Comparison of ENCODE assay signal across 16 cellular contexts in the genomic region with DNA sequence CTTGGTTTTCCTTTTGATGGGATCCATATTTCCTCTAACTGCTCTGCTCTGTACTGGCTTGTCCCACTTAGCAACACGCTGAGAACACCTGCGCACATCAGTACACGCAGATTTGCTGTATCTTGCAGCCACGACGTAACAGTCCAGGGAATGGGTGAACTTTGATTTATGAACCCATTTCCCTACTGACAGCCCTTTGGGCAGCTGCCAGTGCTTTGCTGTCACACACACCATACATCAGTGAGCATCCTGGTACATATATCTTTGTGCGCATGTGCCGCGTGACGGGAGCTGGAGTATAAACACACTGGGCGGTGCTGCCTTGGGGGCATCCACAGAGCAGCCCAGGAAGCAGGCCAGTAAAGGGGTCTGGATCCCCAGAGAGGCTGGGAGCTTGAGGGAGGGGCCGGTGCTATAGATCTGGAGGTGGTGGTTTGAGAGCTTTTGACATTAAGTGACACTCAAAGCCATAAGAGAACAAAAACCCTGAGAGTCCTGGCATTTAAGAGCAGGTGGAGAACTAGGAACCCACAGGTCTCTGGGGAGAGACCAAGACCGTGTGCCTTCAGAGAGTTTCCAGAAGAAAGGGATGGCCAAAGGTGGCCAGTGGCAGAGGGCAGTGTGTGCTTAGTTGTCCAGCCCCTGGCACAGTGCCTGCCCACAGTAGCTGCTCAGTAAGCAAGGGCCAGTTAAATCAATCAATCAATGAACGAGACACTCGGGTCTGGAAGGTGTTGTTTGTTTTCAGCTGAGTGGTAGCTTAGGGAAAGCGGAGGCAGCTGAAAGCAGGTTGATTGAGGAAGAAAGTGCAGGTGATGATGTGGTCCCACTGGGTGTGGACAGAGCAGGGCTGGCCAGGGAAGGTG. TPM values are rescaled to one million over a fixed set of nuclear protein-coding genes. Genes with fewer than 3 reads are reported as not detected.
DNase-seq lines count a peak whose midpoint lies in the region; ATAC-seq and TF ChIP-seq lines count a peak whose summit lies in the region.
"Had no signal": no experiment of that assay in that cellular context is flagged by ENCODE, and none has a peak within 500 bp of the region (broad histone marks: within the 10 kb centered on the region; RNA-seq: fewer than 3 reads in every experiment).

No MANE protein-coding gene starts in this region.

- H3K27ac Mint-ChIP-seq in stimulated activated memory B cell treated with anti-CD40 and anti-IgM and Interleukin-4, amounts not matched to agents 10 μg/mL and 1 μg/mL and 100 μg/mL, for 72 hours = no peak overlapping the region
- H3K27ac Mint-ChIP-seq in natural killer cell treated with Interleukin-12 subunit alpha and Interleukin-12 subunit beta and Interleukin-15 and Interleukin-18, amount 100 ng/mL, for 72 hours = no peak overlapping the region
- H3K27ac Mint-ChIP-seq: stimulated activated naive CD8-positive, alpha-beta T cell treated with anti-CD3 and anti-CD28 coated beads, Interleukin-15, Interleukin-2, amounts not matched to agents 100 ng/mL and 50 ng/mL, for 24 hours had no signal

- no peak overlapping the region for H2AFZ ChIP-seq in SK-N-SH (ENCODE audit: low read depth)

- H3K4me3 ChIP-seq in SK-N-SH (ENCODE audit: low read depth in 2 of 2, low read length in 1 of 2) = no peak overlapping the region
- H3K4me3 ChIP-seq: A549, right atrium auricular region, SJSA1 had no signal

- no peak overlapping the region for H3K9ac ChIP-seq in SK-N-SH

- ATAC-seq in stimulated activated memory B cell treated with anti-CD40 and anti-IgM and Interleukin-4, amounts not matched to agents 10 μg/mL and 1 μg/mL and 100 μg/mL, for 72 hours = peak; percentile 62
- ATAC-seq in HG02623 (IDR thresholded peaks at IDR 0.05; ENCODE audit: unreplicated experiment) = no peak
- no peak for ATAC-seq in natural killer cell treated with Interleukin-12 subunit alpha and Interleukin-12 subunit beta and Interleukin-15 and Interleukin-18, amount 100 ng/mL, for 72 hours
- ATAC-seq: A549 had no signal

- no peak for TF ChIP-seq RAD21 in SK-N-SH (IDR thresholded peaks at IDR 0.05; ENCODE audit: low read length)

- DNase-seq in NCI-H2107 treated with DMSO at 0.1 percent for 48 hours (lab: John Stamatoyannopoulos, UW; ENCODE audit: unreplicated experiment) (peak; percentile 57), NCI-H2107 (lab: John Stamatoyannopoulos, UW) (no peak), NCI-H187 (lab: John Stamatoyannopoulos, UW) (peak; percentile 35 to 37), SK-N-SH (peak; percentile 85), NCI-H146 treated with DMSO at 0.1 percent for 48 hours (lab: John Stamatoyannopoulos, UW; ENCODE audit: unreplicated experiment) (no peak)
- no peak for DNase-seq in natural killer cell treated with Interleukin-12 subunit alpha and Interleukin-12 subunit beta and Interleukin-15 and Interleukin-18, amount 100 ng/mL, for 72 hours (ENCODE audit: low spot score)
- DNase-seq: aorta, NCI-H446 treated with DMSO at 0.1 percent for 48 hours had no signal

- H3K9me3 Mint-ChIP-seq in stimulated activated memory B cell treated with anti-CD40 and anti-IgM and Interleukin-4, amounts not matched to agents 10 μg/mL and 1 μg/mL and 100 μg/mL, for 72 hours = no peaks in the 10 kb centered on the region
- no peaks in the 10 kb centered on the region for H3K9me3 Mint-ChIP-seq in natural killer cell treated with Interleukin-12 subunit alpha and Interleukin-12 subunit beta and Interleukin-15 and Interleukin-18, amount 100 ng/mL, for 72 hours
- H3K9me3 Mint-ChIP-seq: stimulated activated naive CD8-positive, alpha-beta T cell treated with anti-CD3 and anti-CD28 coated beads, Interleukin-15, Interleukin-2, amounts not matched to agents 100 ng/mL and 50 ng/mL, for 24 hours; type B pancreatic cell had no signal

- WGBS in SK-N-SH (ENCODE audit: low lambda C conversion rate) = 44% methylated on average over 15 of the region's 15 CpGs

- H3K36me3 ChIP-seq in SK-N-SH (replicated peaks in 1 of 2; ENCODE audit: control insufficient read depth in 1 of 2, insufficient read depth in 2 of 2, low read length in 1 of 2) = no peaks in the 10 kb centered on the region
- H3K36me3 ChIP-seq: right atrium auricular region, SJSA1 had no signal

- H3K27me3 Mint-ChIP-seq in stimulated activated memory B cell treated with anti-CD40 and anti-IgM and Interleukin-4, amounts not matched to agents 10 μg/mL and 1 μg/mL and 100 μg/mL, for 72 hours = peaks cover 43% of the 10 kb centered on the region
- H3K27me3 Mint-ChIP-seq in natural killer cell treated with Interleukin-12 subunit alpha and Interleukin-12 subunit beta and Interleukin-15 and Interleukin-18, amount 100 ng/mL, for 72 hours = peaks cover 12 to 20% of the 10 kb centered on the region in 2 donors
- H3K27me3 Mint-ChIP-seq: type B pancreatic cell had no signal

- TF ChIP-seq CTCF in SK-N-SH (IDR thresholded peaks at IDR 0.05) = no peak

- H4K20me1 ChIP-seq in SK-N-SH (ENCODE audit: insufficient read depth) = no peaks in the 10 kb centered on the region

- peaks cover 29% of the 10 kb centered on the region for H3K4me1 Mint-ChIP-seq in stimulated activated memory B cell treated with anti-CD40 and anti-IgM and Interleukin-4, amounts not matched to agents 10 μg/mL and 1 μg/mL and 100 μg/mL, for 72 hours
- H3K4me1 Mint-ChIP-seq in natural killer cell treated with Interleukin-12 subunit alpha and Interleukin-12 subunit beta and Interleukin-15 and Interleukin-18, amount 100 ng/mL, for 72 hours (ENCODE audit: low read depth in 2 of 2) = no peaks in the 10 kb centered on the region

- no peak overlapping the region for H3K4me2 ChIP-seq in SK-N-SH
- H3K4me2 ChIP-seq: A549 had no signal

- peaks cover 0 to 16% of the 10 kb centered on the region in 2 experiments; a peak in 1 of 4 replicates for H3K4me1 ChIP-seq in SK-N-SH (ENCODE audit: control insufficient read depth in 1 of 2, insufficient read depth in 2 of 2, low read depth in 1 of 2, low read length in 1 of 2)
- H3K4me1 ChIP-seq: A549, SJSA1 had no signal

- H3K27ac ChIP-seq in SK-N-SH (ENCODE audit: low read depth in 2 of 2, low read length in 1 of 2) = no peak overlapping the region
- H3K27ac ChIP-seq: A549, right atrium auricular region, SJSA1 had no signal

- POLR2A ChIA-PET in SK-N-SH (lab: Yijun Ruan, JAX) = no interaction called here

- H3K79me2 ChIP-seq in SK-N-SH (ENCODE audit: insufficient read depth) = no peaks in the 10 kb centered on the region

- no peaks in the 10 kb centered on the region for H3K9me3 ChIP-seq in SK-N-SH
- H3K9me3 ChIP-seq: A549, right atrium auricular region, SJSA1 had no signal

- peaks cover 12% of the 10 kb centered on the region; the same call in 1 of the 2 replicates for H3K27me3 ChIP-seq in SK-N-SH (ENCODE audit: insufficient read depth)
- H3K27me3 ChIP-seq: right atrium auricular region had no signal

- H3K4me3 Mint-ChIP-seq in stimulated activated memory B cell treated with anti-CD40 and anti-IgM and Interleukin-4, amounts not matched to agents 10 μg/mL and 1 μg/mL and 100 μg/mL, for 72 hours = peak overlapping the region; percentile 40
- no peak overlapping the region for H3K4me3 Mint-ChIP-seq in natural killer cell treated with Interleukin-12 subunit alpha and Interleukin-12 subunit beta and Interleukin-15 and Interleukin-18, amount 100 ng/mL, for 72 hours
- H3K4me3 Mint-ChIP-seq: stimulated activated naive CD8-positive, alpha-beta T cell treated with anti-CD3 and anti-CD28 coated beads, Interleukin-15, Interleukin-2, amounts not matched to agents 100 ng/mL and 50 ng/mL, for 24 hours had no signal

- CTCF ChIA-PET in SK-N-SH (lab: Yijun Ruan, JAX) = interaction anchor here (1.0 to 2.9 kb wide), 6 partner anchors 11 to 102 kb away, joined by 3 to 10 read pairs (median 4); no protein-coding TSS in a partner anchor

- H3K36me3 Mint-ChIP-seq in stimulated activated memory B cell treated with anti-CD40 and anti-IgM and Interleukin-4, amounts not matched to agents 10 μg/mL and 1 μg/mL and 100 μg/mL, for 72 hours = no peaks in the 10 kb centered on the region
- H3K36me3 Mint-ChIP-seq in natural killer cell treated with Interleukin-12 subunit alpha and Interleukin-12 subunit beta and Interleukin-15 and Interleukin-18, amount 100 ng/mL, for 72 hours = no peaks in the 10 kb centered on the region
- H3K36me3 Mint-ChIP-seq: type B pancreatic cell had no signal

- no peaks in the 10 kb centered on the region for H3K9me2 ChIP-seq in SK-N-SH

- H3F3A ChIP-seq in SK-N-SH (replicated peaks; ENCODE audit: insufficient read depth) = no peaks in the 10 kb centered on the region

- TF ChIP-seq EP300 in SK-N-SH (IDR thresholded peaks at IDR 0.05; ENCODE audit: borderline replicate concordance in 1 of 2, low read depth in 1 of 2, low read length in 1 of 2) = no peak

TF ChIP-seq in SK-N-SH, 30 proteins besides CTCF, POLR2A, EP300 and RAD21:
- TF ChIP-seq TCF12 (IDR thresholded peaks at IDR 0.05) (no peak), CHD2 (IDR thresholded peaks at IDR 0.05; ENCODE audit: low read length, partially characterized antibody) (peak; percentile 11), PBX3 (IDR thresholded peaks at IDR 0.05) (no peak), NRF1 (IDR thresholded peaks at IDR 0.05; ENCODE audit: low read depth, low read length) (peak; percentile 37; the same call in 1 of the 2 replicates)
TF ChIP-seq in SK-N-SH: peak in this region for 2.

RNA-seq across cellular contexts. Expression of gene LMX1B, which starts 53.7 kb away (rescaled TPM):
- polyA plus RNA-seq in SK-N-SH (2012; rRNA removed) = not detected in 2 replicates
- polyA plus RNA-seq in SK-N-SH (2012; cell fraction: cytosol; rRNA removed) = not detected in 2 replicates
- polyA plus RNA-seq in SK-N-SH (2012; cell fraction: nucleus; rRNA removed) = not detected in 2 replicates
- total RNA-seq in natural killer cell treated with Interleukin-12 subunit alpha and Interleukin-12 subunit beta and Interleukin-15 and Interleukin-18, amount 100 ng/mL, for 72 hours = not detected
- total RNA-seq: mononuclear cell, SJSA1 had no signal
- polyA plus RNA-seq: aorta had no signal

Comparison
In these comparisons a context has a peak if more than half of its experiments do, and no peak if none do; other contexts are left out.
1. DNase-seq: peak in NCI-H2107 treated with DMSO at 0.1 percent for 48 hours (single experiment), NCI-H187 (2 of 2) and SK-N-SH (single experiment); none in NCI-H2107 (single experiment), natural killer cell treated with Interleukin-12 subunit alpha and Interleukin-12 subunit beta and Interleukin-15 and Interleukin-18, amount 100 ng/mL, for 72 hours (single experiment) and NCI-H146 treated with DMSO at 0.1 percent for 48 hours (single experiment).